ENCODE assay signal across 12 cellular contexts in genomic region chr7:47513741-47514241, GRCh38.
DNase-seq lines count a peak whose midpoint lies in the region; ATAC-seq and TF ChIP-seq lines count a peak whose summit lies in the region.
"Had no signal": no experiment of that assay in that cellular context is flagged by ENCODE, and none has a peak within 500 bp of the region (broad histone marks: within the 10 kb centered on the region; RNA-seq: fewer than 3 reads in every experiment).

No MANE protein-coding gene starts in this region.

- intact Hi-C loops in mucosa of descending colon (cut with DNase I, micrococcal nuclease) (no loop called here), aorta (cut with DNase I) (no loop called here)

- H3K9me3 ChIP-seq in mucosa of descending colon: no peaks in the 10 kb centered on the region
- H3K9me3 ChIP-seq in aorta (ENCODE audit: control insufficient read depth, low read length): no peaks in the 10 kb centered on the region
- H3K9me3 ChIP-seq: Peyer's patch had no signal

- DNase-seq in NOMO-1 treated with DMSO at 0.1 percent for 48 hours (lab: John Stamatoyannopoulos, UW; ENCODE audit: unreplicated experiment) (peak; percentile 2), NOMO-1 (lab: John Stamatoyannopoulos, UW; ENCODE audit: unreplicated experiment in 2 of 2) (no peak), dedifferentiated amniotic fluid mesenchymal stem cell (ENCODE audit: extremely low spot score) (peak; percentile 84), mucosa of descending colon (peak in 1 of 3 donors; percentile 32), aorta (no peak), T1000 (lab: John Stamatoyannopoulos, UW) (no peak), NOMO-1 treated with dmso at 0.1 percent for 144 hours (lab: John Stamatoyannopoulos, UW; ENCODE audit: unreplicated experiment) (no peak)
- DNase-seq in activated CD4-positive, CD25-positive, alpha-beta regulatory T cell (lab: John Stamatoyannopoulos, UW): no peak
- DNase-seq: activated CD8-positive, alpha-beta memory T cell treated with anti-CD3 and anti-CD28 coated beads, Interleukin-2, amount 50 U/mL, for 4 hours; effector CD4-positive, alpha-beta T cell; H9 had no signal

- H3K36me3 ChIP-seq in mucosa of descending colon (ENCODE audit: low read depth): no peaks in the 10 kb centered on the region
- peaks cover 0 to 2% of the 10 kb centered on the region in 2 donors for H3K36me3 ChIP-seq in aorta (ENCODE audit: control insufficient read depth in 1 of 2, insufficient read depth in 2 of 2, low read length in 1 of 2)

- ATAC-seq in mucosa of descending colon (peak; percentile 76), aorta (ENCODE audit: low FRiP score) (peak; percentile 31)

- WGBS in aorta, 2 donors: 1 to 5% methylated on average over 12 of the region's 12 CpGs

- TF ChIP-seq CTCF in mucosa of descending colon (IDR thresholded peaks at IDR 0.05): no peak

- H3K27me3 ChIP-seq in aorta (ENCODE audit: control insufficient read depth in 1 of 2, insufficient read depth in 2 of 2, low read length in 1 of 2): no peaks in the 10 kb centered on the region
- H3K27me3 ChIP-seq: Peyer's patch had no signal

- peaks cover 23% of the 10 kb centered on the region for H3K4me1 ChIP-seq in mucosa of descending colon (ENCODE audit: low read depth)
- H3K4me1 ChIP-seq in aorta (ENCODE audit: control insufficient read depth in 1 of 2, insufficient read depth in 2 of 2, low read length in 2 of 2): no peaks in the 10 kb centered on the region

- H3K4me3 ChIP-seq in mucosa of descending colon (no peak overlapping the region), aorta (ENCODE audit: low read length in 2 of 2) (no peak overlapping the region)
- H3K4me3 ChIP-seq: Peyer's patch had no signal

- H3K27ac ChIP-seq in aorta (ENCODE audit: low read depth in 1 of 2, low read length in 2 of 2): peak overlapping the region in 1 of 2 donors; percentile 64

Comparison
In these comparisons a context has a peak if more than half of its experiments do, and no peak if none do; other contexts are left out.
1. DNase-seq: peak in NOMO-1 treated with DMSO at 0.1 percent for 48 hours (single experiment) and dedifferentiated amniotic fluid mesenchymal stem cell (single experiment); none in NOMO-1 (0 of 2), aorta (0 of 2), T1000 (single experiment), activated CD4-positive, CD25-positive, alpha-beta regulatory T cell (0 of 4) and NOMO-1 treated with dmso at 0.1 percent for 144 hours (single experiment).